Comparison of ENCODE assay signal across 25 cellular contexts in the genomic region with DNA sequence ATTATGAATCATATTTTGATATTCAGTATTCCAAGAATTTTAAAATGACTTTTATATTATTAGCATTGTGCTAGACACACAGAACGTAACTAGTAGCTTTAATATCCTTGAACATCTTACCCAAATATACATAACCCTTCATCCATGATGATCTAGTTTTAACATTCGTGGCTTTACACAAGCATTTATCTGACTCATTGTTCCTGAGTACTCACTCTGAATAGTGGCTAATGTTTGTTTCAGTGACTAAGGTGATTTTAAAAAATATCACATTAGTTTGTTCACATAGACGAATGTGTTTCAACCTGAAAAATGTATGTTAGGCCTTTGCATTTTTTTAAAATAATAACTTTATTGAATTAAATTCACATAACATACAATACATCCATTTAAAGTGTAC.
"Had no signal": no experiment of that assay in that cellular context is flagged by ENCODE, and none has a peak within 500 bp of the region (broad histone marks: within the 10 kb centered on the region; RNA-seq: fewer than 3 reads in every experiment).

No MANE protein-coding gene starts in this region.

- H3K27ac ChIP-seq: adrenal gland, ascending aorta, breast epithelium, colonic mucosa, parathyroid adenoma, right lobe of liver, skin epidermis, tibial artery had no signal

- FAIRE-seq: islet of Langerhans had no signal

- DNase-seq: activated CD4-positive, alpha-beta T cell treated with anti-CD3 and anti-CD28 coated beads for 36 hours; activated CD4-positive, alpha-beta T cell treated with anti-CD3 and anti-CD28 coated beads, Interleukin-2, amount 50 U/mL, for 4 hours; activated CD8-positive, alpha-beta memory T cell treated with anti-CD3 and anti-CD28 coated beads for 24 hours; activated CD8-positive, alpha-beta memory T cell treated with anti-CD3 and anti-CD28 coated beads, Interleukin-2, amount 50 U/mL, for 48 hours; activated naive CD4-positive, alpha-beta T cell; activated T-cell treated with anti-CD3 and anti-CD28 coated beads, Interleukin-2, amount 50 U/mL, for 4 hours; adrenal gland; colonic mucosa; endodermal cell; foreskin melanocyte; glutamatergic neuron; hippocampal formation; left colon; naive B cell; nucleus accumbens; right lobe of liver; stimulated activated CD4-positive, alpha-beta T cell treated with anti-CD3 and anti-CD28 coated beads, Interleukin-1b, Interleukin-23, amount 100 ng/mL, for 48 hours; stimulated activated naive CD8-positive, alpha-beta T cell treated with anti-CD3 and anti-CD28 coated beads, Interleukin-15, amount 100 ng/mL, for 72 hours; T-cell; tibial artery had no signal

- H2AFZ ChIP-seq: parathyroid adenoma had no signal

- H3K9me3 ChIP-seq: adrenal gland, colonic mucosa, right lobe of liver, tibial artery had no signal

- H3K27me3 ChIP-seq: adrenal gland, ascending aorta, breast epithelium, colonic mucosa, right lobe of liver, tibial artery had no signal

- H3K36me3 ChIP-seq: adrenal gland, ascending aorta, breast epithelium, colonic mucosa, right lobe of liver, tibial artery had no signal

- H3K4me1 ChIP-seq: adrenal gland, ascending aorta, breast epithelium, colonic mucosa, parathyroid adenoma, right lobe of liver, tibial artery had no signal

- H3K79me2 ChIP-seq: parathyroid adenoma had no signal

- H3K4me3 ChIP-seq: adrenal gland, ascending aorta, breast epithelium, colonic mucosa, right lobe of liver, skin epidermis, tibial artery had no signal
